20 cellular contexts compared by ENCODE assay signal in the genomic region with DNA sequence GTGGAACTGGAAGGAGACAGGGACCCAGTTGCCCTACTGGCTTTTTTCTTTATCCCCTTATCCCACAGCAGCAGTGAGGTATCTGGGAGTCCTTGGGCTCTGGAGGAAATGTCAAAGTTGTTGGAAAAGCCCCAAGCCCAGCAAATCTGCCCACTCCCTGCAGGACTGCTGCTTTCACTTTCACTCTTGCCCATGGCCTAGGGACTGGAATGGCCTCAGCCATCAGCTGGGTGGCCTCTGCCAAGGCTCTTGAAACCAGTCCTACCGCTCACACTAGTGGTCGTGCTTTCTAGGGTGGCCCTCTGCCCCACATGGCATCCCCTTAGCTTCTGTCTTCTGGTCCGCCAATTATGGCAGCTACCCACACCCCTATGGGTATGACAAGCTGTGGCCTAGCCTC. TPM values are rescaled to one million over a fixed set of nuclear protein-coding genes. Genes with fewer than 3 reads are reported as not detected.
DNase-seq lines count a peak whose midpoint lies in the region; ATAC-seq, FAIRE-seq and TF ChIP-seq lines count a peak whose summit lies in the region.
"Had no signal": no experiment of that assay in that cellular context is flagged by ENCODE, and none has a peak within 500 bp of the region (broad histone marks: within the 10 kb centered on the region; RNA-seq: fewer than 3 reads in every experiment).

No MANE protein-coding gene starts in this region.

- H3K4me3 ChIP-seq in WI38 (ENCODE audit: low read depth, low read length) (peak overlapping the region; percentile 2; the same call in 1 of the 2 replicates), right cardiac atrium (ENCODE audit: low read length) (no peak overlapping the region), small intestine (ENCODE audit: low read depth in 1 of 2, low read length in 2 of 2) (no peak overlapping the region)

- H3K4me1 Mint-ChIP-seq in activated CD4-positive, alpha-beta T cell treated with anti-CD3 and anti-CD28 coated beads, Interleukin-2, amount 10 ng/mL, durations not matched to agents 7 days and 5 days, result no peaks in the 10 kb centered on the region
- H3K4me1 Mint-ChIP-seq: nephron; stimulated activated naive CD8-positive, alpha-beta T cell treated with anti-CD3 and anti-CD28 coated beads, Interleukin-15, amount 100 ng/mL, for 72 hours had no signal

- CTCF ChIA-PET in activated CD4-positive, alpha-beta T cell treated with anti-CD3 and anti-CD28 coated beads, Interleukin-2, amount 10 ng/mL, durations not matched to agents 7 days and 5 days (lab: Charles Lee), result interaction anchor here (1.4 kb wide), 1 partner anchor 15 kb away, joined by 4 read pairs; no protein-coding TSS in a partner anchor

- no peak for FAIRE-seq in small intestine (lab: Jason Lieb, UNC)
- FAIRE-seq: urothelium cell line had no signal

- intact Hi-C loops in right cardiac atrium (cut with DNase I), result no loop called here

- peak overlapping the region; percentile 36 for H3K27ac Mint-ChIP-seq in activated CD4-positive, alpha-beta T cell treated with anti-CD3 and anti-CD28 coated beads, Interleukin-2, amount 10 ng/mL, durations not matched to agents 7 days and 5 days
- H3K27ac Mint-ChIP-seq: activated T-helper 2 cell treated with anti-CD3 and anti-CD28 coated beads, Interferon-gamma antibody, Interleukin-2, Interleukin-4, amounts not matched to agents 10 μg/mL and 5 μg/mL and 100 μg/mL, durations not matched to agents 14 hours and 24 hours and 36 hours; CD4-positive, CD25-positive, alpha-beta regulatory T cell; nephron had no signal

- DNase-seq in activated CD4-positive, alpha-beta T cell treated with anti-CD3 and anti-CD28 coated beads, Interleukin-2, amount 10 ng/mL, durations not matched to agents 7 days and 5 days, result no peak
- DNase-seq in activated CD4-positive, alpha-beta T cell treated with anti-CD3 and anti-CD28 coated beads for 1 hour, result no peak
- DNase-seq in right cardiac atrium, result peak in 2 of 3 donors; percentile 60 to 64
- DNase-seq in small intestine, result peak; percentile 8
- no peak for DNase-seq in NCI-H748 (lab: John Stamatoyannopoulos, UW; ENCODE audit: unreplicated experiment)
- no peak for DNase-seq in HuH-7.5 (ENCODE audit: low spot score)
- DNase-seq in activated CD4-positive, CD25-positive, alpha-beta regulatory T cell treated with anti-CD3 and anti-CD28 coated beads, Interleukin-2, amount 50 U/mL, for 72 hours, result no peak
- DNase-seq: CD4-positive, CD25-positive, alpha-beta regulatory T cell; effector memory CD4-positive, alpha-beta T cell; foreskin fibroblast; NCI-H345; stimulated activated naive CD8-positive, alpha-beta T cell treated with anti-CD3 and anti-CD28 coated beads, Interleukin-15, amount 100 ng/mL, for 72 hours; T-helper 2 cell had no signal

- H3K27me3 Mint-ChIP-seq in activated CD4-positive, alpha-beta T cell treated with anti-CD3 and anti-CD28 coated beads, Interleukin-2, amount 10 ng/mL, durations not matched to agents 7 days and 5 days, result no peaks in the 10 kb centered on the region
- H3K27me3 Mint-ChIP-seq: CD4-positive, CD25-positive, alpha-beta regulatory T cell; stimulated activated naive CD8-positive, alpha-beta T cell treated with anti-CD3 and anti-CD28 coated beads, Interleukin-15, amount 100 ng/mL, for 72 hours had no signal

- H3K36me3 Mint-ChIP-seq in activated CD4-positive, alpha-beta T cell treated with anti-CD3 and anti-CD28 coated beads, Interleukin-2, amount 10 ng/mL, durations not matched to agents 7 days and 5 days (ENCODE audit: low read depth), result no peaks in the 10 kb centered on the region
- H3K36me3 Mint-ChIP-seq: CD4-positive, CD25-positive, alpha-beta regulatory T cell had no signal

- no peaks in the 10 kb centered on the region for H3K9me3 ChIP-seq in right cardiac atrium (ENCODE audit: control insufficient read depth, low read length)
- H3K9me3 ChIP-seq in small intestine (ENCODE audit: control insufficient read depth, low read depth), result no peaks in the 10 kb centered on the region

- no peaks in the 10 kb centered on the region for H3K9me3 Mint-ChIP-seq in activated CD4-positive, alpha-beta T cell treated with anti-CD3 and anti-CD28 coated beads, Interleukin-2, amount 10 ng/mL, durations not matched to agents 7 days and 5 days
- H3K9me3 Mint-ChIP-seq: activated T-helper 2 cell treated with anti-CD3 and anti-CD28 coated beads, Interferon-gamma antibody, Interleukin-2, Interleukin-4, amounts not matched to agents 10 μg/mL and 5 μg/mL and 100 μg/mL, durations not matched to agents 14 hours and 24 hours and 36 hours; nephron; stimulated activated naive CD8-positive, alpha-beta T cell treated with anti-CD3 and anti-CD28 coated beads, Interleukin-15, amount 100 ng/mL, for 72 hours had no signal

- H3K4me3 Mint-ChIP-seq in activated CD4-positive, alpha-beta T cell treated with anti-CD3 and anti-CD28 coated beads, Interleukin-2, amount 10 ng/mL, durations not matched to agents 7 days and 5 days, result no peak overlapping the region
- H3K4me3 Mint-ChIP-seq: nephron; stimulated activated naive CD8-positive, alpha-beta T cell treated with anti-CD3 and anti-CD28 coated beads, Interleukin-15, amount 100 ng/mL, for 72 hours had no signal

- 90% methylated on average over 3 of the region's 3 CpGs for WGBS in right cardiac atrium
- 67 to 91% (median 83%) methylated on average over 3 of the region's 3 CpGs for WGBS in small intestine, 3 donors

- H3K4me1 ChIP-seq in right cardiac atrium (ENCODE audit: control insufficient read depth, insufficient read depth, low read length) (peaks cover 4% of the 10 kb centered on the region), small intestine (ENCODE audit: control insufficient read depth in 2 of 2, insufficient read depth in 1 of 2, low read depth in 1 of 2, low read length in 1 of 2) (no peaks in the 10 kb centered on the region)

- peak; percentile 75 to 83 for ATAC-seq in right cardiac atrium
- ATAC-seq: stimulated activated naive CD8-positive, alpha-beta T cell treated with anti-CD3 and anti-CD28 coated beads, Interleukin-15, amount 100 ng/mL, for 72 hours had no signal

- POLR2A ChIA-PET in activated CD4-positive, alpha-beta T cell treated with anti-CD3 and anti-CD28 coated beads, Interleukin-2, amount 10 ng/mL, durations not matched to agents 7 days and 5 days (lab: Charles Lee), result no interaction called here

- no peak for TF ChIP-seq CTCF in WI38 (IDR thresholded peaks at IDR 0.05; ENCODE audit: low read depth, low read length)

- no peaks in the 10 kb centered on the region for H3K27me3 ChIP-seq in right cardiac atrium (ENCODE audit: control insufficient read depth, insufficient read depth)
- no peaks in the 10 kb centered on the region for H3K27me3 ChIP-seq in small intestine (ENCODE audit: control insufficient read depth in 2 of 2, insufficient read depth in 2 of 2, low read length in 2 of 2)

- H3K36me3 ChIP-seq in small intestine (ENCODE audit: control insufficient read depth in 2 of 2, insufficient read depth in 2 of 2, low read length in 2 of 2), result no peaks in the 10 kb centered on the region

- H3K27ac ChIP-seq in right cardiac atrium (ENCODE audit: low read length) (peak overlapping the region; percentile 37), small intestine (ENCODE audit: low read depth in 1 of 2, low read length in 1 of 2) (no peak overlapping the region)

RNA-seq across cellular contexts. Expression of a gene that starts 9.7 kb away (rescaled TPM):
- total RNA-seq in activated CD4-positive, alpha-beta T cell treated with anti-CD3 and anti-CD28 coated beads, Interleukin-2, amount 10 ng/mL, durations not matched to agents 7 days and 5 days, result not detected
- total RNA-seq in right cardiac atrium, result under 1 TPM in 1 of 4 donors, not detected in 3; 0.65 TPM
- polyA plus RNA-seq in right cardiac atrium, result 0.16 TPM
- polyA plus RNA-seq in small intestine, result 1 to 10 TPM in 1 of 3 donors, not detected in 2; 1.1 TPM
- total RNA-seq: A172; activated T-helper 2 cell treated with anti-CD3 and anti-CD28 coated beads, Interferon-gamma antibody, Interleukin-2, Interleukin-4, amounts not matched to agents 10 μg/mL and 5 μg/mL and 100 μg/mL, durations not matched to agents 14 hours and 24 hours and 36 hours; HT1080 had no signal

RNA-seq across cellular contexts. Expression of a gene that starts 33.0 kb away (rescaled TPM):
- total RNA-seq in activated CD4-positive, alpha-beta T cell treated with anti-CD3 and anti-CD28 coated beads, Interleukin-2, amount 10 ng/mL, durations not matched to agents 7 days and 5 days, result not detected
- total RNA-seq in right cardiac atrium, result not detected
- polyA plus RNA-seq in right cardiac atrium, result not detected
- polyA plus RNA-seq in small intestine, result not detected
- total RNA-seq: A172; activated T-helper 2 cell treated with anti-CD3 and anti-CD28 coated beads, Interferon-gamma antibody, Interleukin-2, Interleukin-4, amounts not matched to agents 10 μg/mL and 5 μg/mL and 100 μg/mL, durations not matched to agents 14 hours and 24 hours and 36 hours; CD4-positive, CD25-positive, alpha-beta regulatory T cell; HT1080; lower leg skin had no signal

RNA-seq across cellular contexts. Expression of a gene that starts 48.0 kb away (rescaled TPM):
- total RNA-seq in activated CD4-positive, alpha-beta T cell treated with anti-CD3 and anti-CD28 coated beads, Interleukin-2, amount 10 ng/mL, durations not matched to agents 7 days and 5 days, result not detected
- not detected for total RNA-seq in right cardiac atrium
- polyA plus RNA-seq in right cardiac atrium, result not detected
- not detected for polyA plus RNA-seq in small intestine
- total RNA-seq: A172; activated T-helper 2 cell treated with anti-CD3 and anti-CD28 coated beads, Interferon-gamma antibody, Interleukin-2, Interleukin-4, amounts not matched to agents 10 μg/mL and 5 μg/mL and 100 μg/mL, durations not matched to agents 14 hours and 24 hours and 36 hours; CD4-positive, CD25-positive, alpha-beta regulatory T cell; HT1080; lower leg skin had no signal

Comparison
In these comparisons a context has a peak if more than half of its experiments do, and no peak if none do; other contexts are left out.
1. DNase-seq: peak in right cardiac atrium (2 of 3) and small intestine (single experiment); none in activated CD4-positive, alpha-beta T cell treated with anti-CD3 and anti-CD28 coated beads, Interleukin-2, amount 10 ng/mL, durations not matched to agents 7 days and 5 days (single experiment), activated CD4-positive, alpha-beta T cell treated with anti-CD3 and anti-CD28 coated beads for 1 hour (single experiment), NCI-H748 (single experiment), HuH-7.5 (single experiment) and activated CD4-positive, CD25-positive, alpha-beta regulatory T cell treated with anti-CD3 and anti-CD28 coated beads, Interleukin-2, amount 50 U/mL, for 72 hours (single experiment).